Comparison of ENCODE assay signal across 13 cellular contexts in the genomic region with DNA sequence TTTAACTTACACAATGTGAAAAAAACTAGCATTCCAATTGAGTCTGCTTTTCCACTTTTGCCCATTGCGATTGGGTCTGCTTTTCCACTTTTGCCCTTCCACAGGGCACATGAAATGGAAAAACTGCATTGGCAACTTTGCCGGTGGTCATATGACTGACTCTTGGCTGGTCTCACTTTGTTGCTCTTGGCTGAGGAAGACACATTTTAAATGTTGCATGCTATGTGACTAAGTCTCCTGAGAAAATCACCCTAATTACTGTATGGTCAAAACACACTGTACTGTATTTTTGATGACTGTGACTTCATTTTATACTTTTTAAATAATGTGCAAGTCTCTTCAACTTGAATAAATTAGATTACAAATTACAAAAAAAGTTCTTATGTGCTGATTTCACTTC. TPM values are rescaled to one million over a fixed set of nuclear protein-coding genes. Genes with fewer than 3 reads are reported as not detected.
DNase-seq lines count a peak whose midpoint lies in the region; TF ChIP-seq lines count a peak whose summit lies in the region.
"Had no signal": no experiment of that assay in that cellular context is flagged by ENCODE, and none has a peak within 500 bp of the region (broad histone marks: within the 10 kb centered on the region; RNA-seq: fewer than 3 reads in every experiment).

No MANE protein-coding gene starts in this region.

- H3K27ac ChIP-seq in colonic mucosa: no peak overlapping the region
- H3K27ac ChIP-seq: SJSA1 had no signal

- H3K36me3 ChIP-seq in Loucy (ENCODE audit: insufficient read depth, low read length) (no peaks in the 10 kb centered on the region), colonic mucosa (no peaks in the 10 kb centered on the region)
- H3K36me3 ChIP-seq: SJSA1 had no signal

- H3F3A ChIP-seq in Loucy (ENCODE audit: low read depth): no peaks in the 10 kb centered on the region

- H3K4me3 ChIP-seq in Loucy (ENCODE audit: low read length, poor library complexity, severe bottlenecking): no peak overlapping the region
- no peak overlapping the region for H3K4me3 ChIP-seq in colonic mucosa
- H3K4me3 ChIP-seq: SJSA1, smooth muscle cell had no signal

- no peak overlapping the region for H3K4me2 ChIP-seq in Loucy (ENCODE audit: low read depth, low read length, poor library complexity, severe bottlenecking)
- H3K4me2 ChIP-seq: smooth muscle cell had no signal

- H2AFZ ChIP-seq in Loucy (ENCODE audit: low read length): peak overlapping the region; percentile 31; the same call in 1 of the 2 replicates

- DNase-seq in AG20443 (ENCODE audit: low spot score) (peak; percentile 12), dermis blood vessel endothelial cell (peak; percentile 81), mucosa of gallbladder (ENCODE audit: low spot score) (peak; percentile 20), NCI-H526 (lab: John Stamatoyannopoulos, UW) (no peak), colonic mucosa (no peak), SW480 (ENCODE audit: low spot score) (no peak)
- DNase-seq in stimulated activated CD4-positive, alpha-beta T cell treated with anti-CD3 and anti-CD28 coated beads, Interleukin-4, amount 100 ng/mL, for 24 hours: no peak
- DNase-seq: activated CD4-positive, alpha-beta memory T cell treated with anti-CD3 and anti-CD28 coated beads for 36 hours; Caco-2; NCI-H226 had no signal

- no peak overlapping the region for H3K9ac ChIP-seq in Loucy (ENCODE audit: low read depth, low read length, poor library complexity, severe bottlenecking)
- H3K9ac ChIP-seq in colonic mucosa (ENCODE audit: low read depth in 2 of 2, low read length in 2 of 2): no peak overlapping the region

- TF ChIP-seq CTCF in Loucy (conservative IDR thresholded peaks at IDR 0.05; ENCODE audit: low read length) (no peak), colonic mucosa (IDR thresholded peaks at IDR 0.05) (no peak)

- H3K27me3 ChIP-seq in Loucy (ENCODE audit: insufficient read depth, low read length, poor library complexity, severe bottlenecking) (no peaks in the 10 kb centered on the region), colonic mucosa (no peaks in the 10 kb centered on the region)

- H3K4me1 ChIP-seq in Loucy (ENCODE audit: insufficient read depth, low read length, poor library complexity, severe bottlenecking) (peaks cover 33% of the 10 kb centered on the region), colonic mucosa (peaks cover 6% of the 10 kb centered on the region)

- peaks cover 41% of the 10 kb centered on the region for H3K79me2 ChIP-seq in Loucy (ENCODE audit: insufficient read depth, low read length)

- H3K9me2 ChIP-seq in Loucy (replicated peaks; ENCODE audit: low read depth, low read length): no peaks in the 10 kb centered on the region

- no peaks in the 10 kb centered on the region for H3K9me3 ChIP-seq in Loucy (ENCODE audit: insufficient read depth, low read depth, low read length)
- H3K9me3 ChIP-seq in colonic mucosa: no peaks in the 10 kb centered on the region
- H3K9me3 ChIP-seq: Caco-2, SJSA1 had no signal

- H4K20me1 ChIP-seq in Loucy (ENCODE audit: insufficient read depth, low read length, poor library complexity, severe bottlenecking): peaks cover 10% of the 10 kb centered on the region

- intact Hi-C loops in colonic mucosa (cut with DNase I): loop anchor here (5.0 kb wide), 1 partner anchor 55 kb away; the partner anchor contains the start of gene FBXO4

RNA-seq across cellular contexts. Expression of gene OXCT1, which starts 1.6 kb away (rescaled TPM):
- 21.6 and 66.5 TPM in 2 replicates for total RNA-seq in dermis blood vessel endothelial cell
- 28.7 TPM for total RNA-seq in mucosa of gallbladder
- 10 to 100 TPM; 23.8 to 31.3 TPM for total RNA-seq in colonic mucosa

RNA-seq across cellular contexts. Expression of gene RIMOC1, which starts 32.3 kb away (rescaled TPM):
- total RNA-seq in dermis blood vessel endothelial cell: 14.6 and 18.1 TPM in 2 replicates
- 25.4 TPM for total RNA-seq in mucosa of gallbladder
- 10 to 100 TPM; 23.1 to 29.7 TPM for total RNA-seq in colonic mucosa

RNA-seq across cellular contexts. Expression of gene FBXO4, which starts 53.2 kb away (rescaled TPM):
- total RNA-seq in dermis blood vessel endothelial cell (8.0 and 10.6 TPM in 2 replicates), mucosa of gallbladder (6.5 TPM), colonic mucosa (1 to 10 TPM; 7.6 to 8.6 TPM)

Comparison
In these comparisons a context has a peak if more than half of its experiments do, and no peak if none do; other contexts are left out.
1. DNase-seq: peak in AG20443 (single experiment), dermis blood vessel endothelial cell (single experiment) and mucosa of gallbladder (single experiment); none in stimulated activated CD4-positive, alpha-beta T cell treated with anti-CD3 and anti-CD28 coated beads, Interleukin-4, amount 100 ng/mL, for 24 hours (single experiment), NCI-H526 (0 of 2), colonic mucosa (single experiment) and SW480 (single experiment).